1 cellular context compared by ENCODE assay signal in genomic region chr1:5999711-6000443, GRCh38.
TF ChIP-seq lines count a peak whose summit lies in the region.

No MANE protein-coding gene starts in this region.

TF ChIP-seq in HEK293, 187 proteins besides CTCF, POLR2A, EP300 and RAD21 (continued from another document):
- TF ChIP-seq ZNF843 (tag by site-specific recombination; IDR thresholded peaks at IDR 0.05) (no peak), ZSCAN23 (tag by site-specific recombination; IDR thresholded peaks at IDR 0.05) (no peak), ZNF140 (tag by site-specific recombination; IDR thresholded peaks at IDR 0.05) (no peak), ZNF223 (tag by site-specific recombination; IDR thresholded peaks at IDR 0.05) (peak; percentile 57; the same call in 1 of the 2 replicates), ZNF416 (tag by site-specific recombination; IDR thresholded peaks at IDR 0.05) (no peak), ZNF426 (tag by site-specific recombination; IDR thresholded peaks at IDR 0.05) (no peak), WT1 (tag by site-specific recombination; IDR thresholded peaks at IDR 0.05) (no peak), HIC1 (tag by site-specific recombination; IDR thresholded peaks at IDR 0.05) (peak; percentile 42; the same call in 1 of the 2 replicates), ZNF560 (tag by site-specific recombination; IDR thresholded peaks at IDR 0.05; ENCODE audit: borderline replicate concordance) (no peak)
